ENCODE assay signal across 8 cellular contexts in genomic region chr15:43826029-43826507, GRCh38. TPM values are rescaled to one million over a fixed set of nuclear protein-coding genes. Genes with fewer than 3 reads are reported as not detected.
DNase-seq lines count a peak whose midpoint lies in the region; ATAC-seq lines count a peak whose summit lies in the region.

No MANE protein-coding gene starts in this region.

- H3K9me3 ChIP-seq in SJCRH30 (replicated peaks) = no peaks in the 10 kb centered on the region

- H3K4me3 ChIP-seq in SJCRH30 = peak overlapping the region; percentile 64
- H3K4me3 ChIP-seq in rectal smooth muscle tissue (ENCODE audit: low read length) = peak overlapping the region; percentile 87

- peak; percentile 18 for DNase-seq in ELF-1 (ENCODE audit: low read depth, low spot score)
- DNase-seq in SJCRH30 = no peak
- no peak for DNase-seq in epithelial cell of prostate (ENCODE audit: low read depth, low spot score)
- no peak for DNase-seq in activated CD8-positive, alpha-beta memory T cell treated with anti-CD3 and anti-CD28 coated beads, Interleukin-2, amount 50 U/mL, for 4 hours
- no peak for DNase-seq in C1 segment of cervical spinal cord (lab: John Stamatoyannopoulos, UW)

- H3K4me1 ChIP-seq in SJCRH30 (peaks cover 12% of the 10 kb centered on the region), rectal smooth muscle tissue (ENCODE audit: control insufficient read depth, insufficient read depth, low read length) (no peaks in the 10 kb centered on the region)

- ATAC-seq in HG03457 (IDR thresholded peaks at IDR 0.05; ENCODE audit: unreplicated experiment) = no peak
- ATAC-seq in HG03175 (IDR thresholded peaks at IDR 0.05; ENCODE audit: unreplicated experiment) = no peak

- H3K27ac ChIP-seq in SJCRH30 (peak overlapping the region; percentile 70), epithelial cell of prostate (peak overlapping the region; percentile 35), rectal smooth muscle tissue (ENCODE audit: low read depth, low read length) (no peak overlapping the region)

- H3K27me3 ChIP-seq in SJCRH30 (no peaks in the 10 kb centered on the region), rectal smooth muscle tissue (ENCODE audit: control insufficient read depth, insufficient read depth, low read length) (no peaks in the 10 kb centered on the region)

- H3K9ac ChIP-seq in rectal smooth muscle tissue (ENCODE audit: low read length) = no peak overlapping the region

- H3K36me3 ChIP-seq in SJCRH30 = peaks cover 15% of the 10 kb centered on the region
- no peaks in the 10 kb centered on the region for H3K36me3 ChIP-seq in rectal smooth muscle tissue (ENCODE audit: control insufficient read depth, insufficient read depth, low read length)

RNA-seq across cellular contexts. Expression of gene WDR76, which starts 0.7 kb away (rescaled TPM):
- total RNA-seq in SJCRH30 (2014; rRNA removed; shearing (Covaris generic)) = 59.6 and 71.8 TPM in 2 replicates

RNA-seq across cellular contexts. Expression of gene MFAP1, which starts 1.6 kb away (rescaled TPM):
- total RNA-seq in SJCRH30 (2014; rRNA removed; shearing (Covaris generic)) = 44.2 and 48.4 TPM in 2 replicates

RNA-seq across cellular contexts. Expression of gene HYPK, which starts 25.7 kb away (rescaled TPM):
- 9.4 and 10.5 TPM in 2 replicates for total RNA-seq in SJCRH30 (2014; rRNA removed; shearing (Covaris generic))

RNA-seq across cellular contexts. Expression of gene SERINC4, which starts 26.0 kb away (rescaled TPM):
- total RNA-seq in SJCRH30 (2014; rRNA removed; shearing (Covaris generic)) = not detected in 2 replicates

RNA-seq across cellular contexts. Expression of gene SERF2, which starts 33.9 kb away (rescaled TPM):
- 471 and 504 TPM in 2 replicates for total RNA-seq in SJCRH30 (2014; rRNA removed; shearing (Covaris generic))
